In the genomic region with DNA sequence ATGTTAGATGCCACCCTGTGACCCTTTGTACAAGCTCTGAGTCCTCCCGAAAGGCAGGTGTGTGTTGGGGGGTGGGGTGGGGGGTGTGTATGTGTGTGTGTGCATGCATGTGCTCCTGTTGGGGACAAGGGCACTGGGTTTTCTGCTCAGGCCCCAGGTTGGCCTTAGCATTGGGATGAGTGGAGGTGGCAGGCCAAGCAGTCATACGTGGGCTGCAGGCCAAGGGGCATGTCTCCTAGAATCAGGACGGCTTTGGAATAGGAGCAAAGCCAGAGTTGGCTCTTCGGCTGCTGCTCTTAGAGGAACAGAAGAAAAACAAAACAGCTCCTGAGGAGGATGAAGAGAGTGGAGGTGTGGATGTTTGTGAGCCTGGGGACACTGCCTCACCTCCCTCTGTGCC, we compare ENCODE assay signal across 25 cellular contexts.
"Had no signal": no experiment of that assay in that cellular context is flagged by ENCODE, and none has a peak within 500 bp of the region (broad histone marks: within the 10 kb centered on the region; RNA-seq: fewer than 3 reads in every experiment).

No MANE protein-coding gene starts in this region.

- H3K27ac ChIP-seq: body of pancreas, coronary artery, neutrophil, ovary, prostate gland, transverse colon had no signal

- ATAC-seq: activated CD8-positive, alpha-beta T cell treated with anti-CD3 and anti-CD28 coated beads for 36 hours; activated naive CD4-positive, alpha-beta T cell treated with anti-CD3 and anti-CD28 coated beads, Interleukin-2, amount 50 U/mL, for 72 hours; body of pancreas; left lobe of liver had no signal

- DNase-seq: activated CD4-positive, alpha-beta T cell treated with anti-CD3 and anti-CD28 coated beads, Interleukin-2, amount 10 ng/mL, durations not matched to agents 7 days and 5 days; activated CD4-positive, CD25-positive, alpha-beta regulatory T cell treated with anti-CD3 and anti-CD28 coated beads, Interleukin-2, amount 50 U/mL, for 72 hours; activated CD8-positive, alpha-beta T cell treated with anti-CD3 and anti-CD28 coated beads for 36 hours; activated T-cell treated with anti-CD3 and anti-CD28 coated beads, Interleukin-2, amount 50 U/mL, for 48 hours; aorta; body of pancreas; dorsolateral prefrontal cortex; effector memory CD4-positive, alpha-beta T cell; erythroblast; head of caudate nucleus; mesendoderm; natural killer cell; retina; stimulated activated CD4-positive, alpha-beta T cell treated with anti-CD3 and anti-CD28 coated beads, Interleukin-15, amount 100 ng/mL, for 24 hours; stimulated activated CD4-positive, alpha-beta T cell treated with anti-CD3 and anti-CD28 coated beads, Interleukin-2, amount 100 ng/mL, for 24 hours; stimulated activated naive CD4-positive, alpha-beta T cell; SW 1271; T1000; transverse colon had no signal
